Comparison of ENCODE assay signal across 8 cellular contexts in the genomic region with DNA sequence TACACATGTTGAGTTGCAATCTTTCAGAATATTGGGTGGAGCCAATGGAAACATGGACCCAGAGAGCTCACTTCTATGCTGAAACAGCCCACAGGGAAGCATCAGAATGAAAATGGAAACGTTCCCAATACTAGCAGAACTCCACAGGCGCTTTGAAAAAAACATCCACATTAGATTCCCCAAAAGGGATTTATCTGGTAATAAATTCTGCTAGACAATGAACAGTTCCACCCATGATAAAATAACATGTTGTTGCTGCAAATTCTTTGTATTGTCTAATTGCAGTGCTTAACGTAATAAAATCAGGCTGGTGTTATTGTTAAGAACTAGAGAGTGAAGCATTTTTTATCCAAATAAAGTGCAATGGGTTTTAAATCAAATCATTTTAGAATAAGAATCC.
"Had no signal": no experiment of that assay in that cellular context is flagged by ENCODE, and none has a peak within 500 bp of the region (broad histone marks: within the 10 kb centered on the region; RNA-seq: fewer than 3 reads in every experiment).

No MANE protein-coding gene starts in this region.

- DNase-seq: activated CD4-positive, alpha-beta memory T cell treated with anti-CD3 and anti-CD28 coated beads for 36 hours; activated naive CD8-positive, alpha-beta T cell treated with anti-CD3 and anti-CD28 coated beads, Interleukin-2, amount 10 ng/mL, durations not matched to agents 7 days and 5 days; activated T-cell treated with anti-CD3 and anti-CD28 coated beads, Interleukin-2, amount 50 U/mL, for 72 hours; left colon; stimulated activated CD4-positive, alpha-beta T cell treated with anti-CD3 and anti-CD28 coated beads, Interleukin-15, amount 100 ng/mL, for 24 hours; stimulated activated CD4-positive, alpha-beta T cell treated with anti-CD3 and anti-CD28 coated beads, Interleukin-4, amount 100 ng/mL, for 24 hours; stomach; SW 1271 had no signal

- H3K4me3 ChIP-seq: stomach had no signal

- ATAC-seq: activated T-cell treated with anti-CD3 and anti-CD28 coated beads, Interleukin-2, amount 50 U/mL, for 72 hours; left colon had no signal

- H3K27me3 ChIP-seq: stomach had no signal

- H3K36me3 ChIP-seq: stomach had no signal

- H3K9me3 ChIP-seq: stomach had no signal
